ENCODE assay signal across 8 cellular contexts in genomic region chr11:64743591-64744543, GRCh38. TPM values are rescaled to one million over a fixed set of nuclear protein-coding genes. Genes with fewer than 3 reads are reported as not detected.
A peak's percentile ranks its signal among the peaks of the same experiment; 100 is the strongest.
DNase-seq lines count a peak whose midpoint lies in the region; ATAC-seq and TF ChIP-seq lines count a peak whose summit lies in the region.

TSS of gene RASGRP2 (minus strand) at chr11:64744142. CDS start at chr11:64742866, 1,276 bp downstream.

- peak; percentile 78 to 87 for DNase-seq in Caco-2
- peak; percentile 52 to 85 (median 73) for DNase-seq in activated CD4-positive, CD25-positive, alpha-beta regulatory T cell (lab: John Stamatoyannopoulos, UW)
- peak; percentile 88 for DNase-seq in central memory CD4-positive, alpha-beta T cell
- DNase-seq in left lung, result peak; percentile 81 to 97
- DNase-seq in stimulated activated CD4-positive, alpha-beta T cell treated with anti-CD3 and anti-CD28 coated beads, Interleukin-4, amount 100 ng/mL, for 24 hours, result peak; percentile 78

- peaks cover 38% of the 10 kb centered on the region for H3K4me1 ChIP-seq in Caco-2
- H3K4me1 ChIP-seq in left lung, result peaks cover 27 to 53% of the 10 kb centered on the region in 2 donors

- TF ChIP-seq CTCF in Caco-2 (IDR thresholded peaks at IDR 0.05; ENCODE audit: insufficient read depth in 1 of 2, low read depth in 1 of 2, low read length in 1 of 2, severe bottlenecking in 1 of 2, unreplicated experiment in 1 of 2) (peak; percentile 62 to 73), left lung (IDR thresholded peaks at IDR 0.05) (peak; percentile 58 to 63)

- no peak for TF ChIP-seq EP300 in Ishikawa (IDR thresholded peaks at IDR 0.05; ENCODE audit: borderline replicate concordance)

- TF ChIP-seq RAD21 in Ishikawa (IDR thresholded peaks at IDR 0.05; ENCODE audit: low read depth), result peak; percentile 56

- H3K4me3 ChIP-seq in Caco-2 (ENCODE audit: low read depth, low read length) (peak within 1 kb of the TSS; percentile 59), left lung (peak within 1 kb of the TSS; percentile 43 to 59)

- H3K9me3 ChIP-seq in Caco-2 (no peaks in the 10 kb centered on the region), left lung (no peaks in the 10 kb centered on the region)

- peak; percentile 60 for ATAC-seq in left lung
- ATAC-seq in GM21390 (IDR thresholded peaks at IDR 0.05; ENCODE audit: unreplicated experiment), result no peak
- no peak for ATAC-seq in HG02571 (IDR thresholded peaks at IDR 0.05; ENCODE audit: unreplicated experiment)

- peak within 1 kb of the TSS; percentile 88 to 99 for H3K27ac ChIP-seq in left lung

- CTCF ChIA-PET in Caco-2 (lab: Charles Lee), result interaction anchor here (0.6 to 2.4 kb wide), 12 partner anchors 28 to 426 kb away, joined by 3 to 11 read pairs (median 4); partner anchors contain the start of genes MEN1 and PRDX5

- peaks cover 9% of the 10 kb centered on the region for H3K4me1 Mint-ChIP-seq in Caco-2 (ENCODE audit: low read depth, unreplicated experiment)

- POLR2A ChIA-PET in Caco-2 (lab: Charles Lee), result interaction anchor here (0.6 to 1.6 kb wide), 2 partner anchors 33 to 35 kb away, joined by 3 to 10 read pairs; partner anchors contain the start of gene SF1

- H3K27me3 ChIP-seq in Caco-2 (replicated peaks; ENCODE audit: control insufficient read depth, insufficient read depth, low read length), result no peaks in the 10 kb centered on the region
- peaks cover 5 to 60% of the 10 kb centered on the region in 2 donors for H3K27me3 ChIP-seq in left lung

- H3K36me3 Mint-ChIP-seq in Caco-2 (ENCODE audit: insufficient read depth, unreplicated experiment), result peaks cover 11% of the 10 kb centered on the region

- peaks cover 6% of the 10 kb centered on the region for H3K27me3 Mint-ChIP-seq in Caco-2 (ENCODE audit: insufficient read depth, unreplicated experiment)

- intact Hi-C loops in Caco-2 (cut with micrococcal nuclease; ENCODE audit: unreplicated experiment) (loop anchor here (1.0 kb wide), 1 partner anchor 56 kb away; no protein-coding TSS in a partner anchor), left lung (cut with DNase I) (no loop called here)

- no TSS peak for BruUV-seq in Caco-2 (replicated peaks; lab: Mats Ljungman, UMichigan)

- no peaks in the 10 kb centered on the region for H3K36me3 ChIP-seq in Caco-2 (ENCODE audit: control insufficient read depth, insufficient read depth, low read length)
- peaks cover 0 to 17% of the 10 kb centered on the region in 2 donors for H3K36me3 ChIP-seq in left lung

- no peaks in the 10 kb centered on the region for H3K9me3 Mint-ChIP-seq in Caco-2 (ENCODE audit: unreplicated experiment)

- H3K4me3 Mint-ChIP-seq in Caco-2 (ENCODE audit: unreplicated experiment), result peak within 1 kb of the TSS; percentile 69

- no peak within 1 kb of the TSS for H3K27ac Mint-ChIP-seq in Caco-2 (ENCODE audit: unreplicated experiment)

TF ChIP-seq in Ishikawa, 13 proteins besides CTCF, POLR2A, EP300 and RAD21:
- TF ChIP-seq, protein P1, sequence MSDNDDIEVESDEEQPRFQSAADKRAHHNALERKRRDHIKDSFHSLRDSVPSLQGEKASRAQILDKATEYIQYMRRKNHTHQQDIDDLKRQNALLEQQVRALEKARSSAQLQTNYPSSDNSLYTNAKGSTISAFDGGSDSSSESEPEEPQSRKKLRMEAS (IDR thresholded peaks at IDR 0.05), result peak; percentile 28
- TF ChIP-seq TCF12 (IDR thresholded peaks at IDR 0.05; ENCODE audit: low read depth), result no peak
- TF ChIP-seq EGR1 (IDR thresholded peaks at IDR 0.05), result no peak
- no peak for TF ChIP-seq FOXM1 (IDR thresholded peaks at IDR 0.05; ENCODE audit: borderline replicate concordance, low read depth)
- TF ChIP-seq NFIC (IDR thresholded peaks at IDR 0.05), result no peak
- no peak for TF ChIP-seq TAF1 (IDR thresholded peaks at IDR 0.05; ENCODE audit: low read depth)
- TF ChIP-seq CREB1 (IDR thresholded peaks at IDR 0.05; ENCODE audit: low read depth), result no peak
- TF ChIP-seq TEAD4 (IDR thresholded peaks at IDR 0.05), result no peak
- TF ChIP-seq CEBPB (IDR thresholded peaks at IDR 0.05), result no peak
- TF ChIP-seq ZBTB7A (IDR thresholded peaks at IDR 0.05; ENCODE audit: low read depth), result peak; percentile 13; the same call in 1 of the 2 replicates
- TF ChIP-seq, protein P2, sequence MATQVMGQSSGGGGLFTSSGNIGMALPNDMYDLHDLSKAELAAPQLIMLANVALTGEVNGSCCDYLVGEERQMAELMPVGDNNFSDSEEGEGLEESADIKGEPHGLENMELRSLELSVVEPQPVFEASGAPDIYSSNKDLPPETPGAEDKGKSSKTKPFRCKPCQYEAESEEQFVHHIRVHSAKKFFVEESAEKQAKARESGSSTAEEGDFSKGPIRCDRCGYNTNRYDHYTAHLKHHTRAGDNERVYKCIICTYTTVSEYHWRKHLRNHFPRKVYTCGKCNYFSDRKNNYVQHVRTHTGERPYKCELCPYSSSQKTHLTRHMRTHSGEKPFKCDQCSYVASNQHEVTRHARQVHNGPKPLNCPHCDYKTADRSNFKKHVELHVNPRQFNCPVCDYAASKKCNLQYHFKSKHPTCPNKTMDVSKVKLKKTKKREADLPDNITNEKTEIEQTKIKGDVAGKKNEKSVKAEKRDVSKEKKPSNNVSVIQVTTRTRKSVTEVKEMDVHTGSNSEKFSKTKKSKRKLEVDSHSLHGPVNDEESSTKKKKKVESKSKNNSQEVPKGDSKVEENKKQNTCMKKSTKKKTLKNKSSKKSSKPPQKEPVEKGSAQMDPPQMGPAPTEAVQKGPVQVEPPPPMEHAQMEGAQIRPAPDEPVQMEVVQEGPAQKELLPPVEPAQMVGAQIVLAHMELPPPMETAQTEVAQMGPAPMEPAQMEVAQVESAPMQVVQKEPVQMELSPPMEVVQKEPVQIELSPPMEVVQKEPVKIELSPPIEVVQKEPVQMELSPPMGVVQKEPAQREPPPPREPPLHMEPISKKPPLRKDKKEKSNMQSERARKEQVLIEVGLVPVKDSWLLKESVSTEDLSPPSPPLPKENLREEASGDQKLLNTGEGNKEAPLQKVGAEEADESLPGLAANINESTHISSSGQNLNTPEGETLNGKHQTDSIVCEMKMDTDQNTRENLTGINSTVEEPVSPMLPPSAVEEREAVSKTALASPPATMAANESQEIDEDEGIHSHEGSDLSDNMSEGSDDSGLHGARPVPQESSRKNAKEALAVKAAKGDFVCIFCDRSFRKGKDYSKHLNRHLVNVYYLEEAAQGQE (IDR thresholded peaks at IDR 0.05; ENCODE audit: low read depth), result no peak
- TF ChIP-seq, protein P3, sequence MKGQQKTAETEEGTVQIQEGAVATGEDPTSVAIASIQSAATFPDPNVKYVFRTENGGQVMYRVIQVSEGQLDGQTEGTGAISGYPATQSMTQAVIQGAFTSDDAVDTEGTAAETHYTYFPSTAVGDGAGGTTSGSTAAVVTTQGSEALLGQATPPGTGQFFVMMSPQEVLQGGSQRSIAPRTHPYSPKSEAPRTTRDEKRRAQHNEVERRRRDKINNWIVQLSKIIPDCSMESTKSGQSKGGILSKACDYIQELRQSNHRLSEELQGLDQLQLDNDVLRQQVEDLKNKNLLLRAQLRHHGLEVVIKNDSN (IDR thresholded peaks at IDR 0.05), result 0 out of 2 replicates have a peak, but pooled peaks have one; percentile 11
- no peak for TF ChIP-seq YY1 (IDR thresholded peaks at IDR 0.05; ENCODE audit: low read depth)
TF ChIP-seq in Ishikawa: peak in this region for 3.

RNA-seq across cellular contexts. Expression of gene RASGRP2, which starts in this region (rescaled TPM):
- total RNA-seq in Caco-2 (2022) (4.0 and 4.1 TPM in 2 replicates), left lung (10 to 100 TPM; 10.8 to 35.3 TPM)
